Comparison of ENCODE assay signal across 2 cellular contexts in genomic region chr16:68364601-68364998, GRCh38.
TF ChIP-seq lines count a peak whose summit lies in the region.

No MANE protein-coding gene starts in this region.

TF ChIP-seq in SK-N-SH, 30 proteins besides CTCF, POLR2A, EP300 and RAD21:
- TF ChIP-seq GATA2 (CRISPR knock-in tag; IDR thresholded peaks at IDR 0.05): no peak
- no peak for TF ChIP-seq GABPA (IDR thresholded peaks at IDR 0.05; ENCODE audit: low read depth)
- no peak for TF ChIP-seq YY1 (IDR thresholded peaks at IDR 0.05; ENCODE audit: low read depth)

TF ChIP-seq in SK-N-SH treated with all-trans-retinoic acid at 6 μM for 48 hours, 23 proteins besides CTCF, POLR2A, EP300 and RAD21:
- TF ChIP-seq TSHZ2 (CRISPR knock-in tag; IDR thresholded peaks at IDR 0.05): no peak
- no peak for TF ChIP-seq ISL1 (CRISPR knock-in tag; IDR thresholded peaks at IDR 0.05)
- no peak for TF ChIP-seq SNAI2 (CRISPR knock-in tag; IDR thresholded peaks at IDR 0.05)
- no peak for TF ChIP-seq PPARA (CRISPR knock-in tag; IDR thresholded peaks at IDR 0.05; ENCODE audit: borderline replicate concordance)
- TF ChIP-seq ESRRG (CRISPR knock-in tag; IDR thresholded peaks at IDR 0.05): no peak
- TF ChIP-seq PATZ1 (CRISPR knock-in tag; IDR thresholded peaks at IDR 0.05; ENCODE audit: borderline replicate concordance): no peak
- no peak for TF ChIP-seq OSR1 (CRISPR knock-in tag; IDR thresholded peaks at IDR 0.05)
- no peak for TF ChIP-seq TCF4 (CRISPR knock-in tag; IDR thresholded peaks at IDR 0.05; ENCODE audit: borderline replicate concordance)
- no peak for TF ChIP-seq ZFP3 (CRISPR knock-in tag; IDR thresholded peaks at IDR 0.05)
- TF ChIP-seq BACH2 (CRISPR knock-in tag; IDR thresholded peaks at IDR 0.05; ENCODE audit: borderline replicate concordance): no peak
- TF ChIP-seq POU6F1 (CRISPR knock-in tag; IDR thresholded peaks at IDR 0.05; ENCODE audit: borderline replicate concordance, low read depth): no peak
- no peak for TF ChIP-seq CSRNP3 (CRISPR knock-in tag; IDR thresholded peaks at IDR 0.05)
- no peak for TF ChIP-seq ZNF8 (CRISPR knock-in tag; IDR thresholded peaks at IDR 0.05)
- no peak for TF ChIP-seq ZNF70 (CRISPR knock-in tag; IDR thresholded peaks at IDR 0.05)
- TF ChIP-seq RARB (CRISPR knock-in tag; IDR thresholded peaks at IDR 0.05): no peak
- no peak for TF ChIP-seq GLIS3 (CRISPR knock-in tag; IDR thresholded peaks at IDR 0.05)
- no peak for TF ChIP-seq TOX (CRISPR knock-in tag; IDR thresholded peaks at IDR 0.05; ENCODE audit: borderline replicate concordance)
- no peak for TF ChIP-seq CSDC2 (CRISPR knock-in tag; IDR thresholded peaks at IDR 0.05)
TF ChIP-seq in SK-N-SH treated with all-trans-retinoic acid at 6 μM for 48 hours: peak in this region for 0.
